In the genomic region with DNA sequence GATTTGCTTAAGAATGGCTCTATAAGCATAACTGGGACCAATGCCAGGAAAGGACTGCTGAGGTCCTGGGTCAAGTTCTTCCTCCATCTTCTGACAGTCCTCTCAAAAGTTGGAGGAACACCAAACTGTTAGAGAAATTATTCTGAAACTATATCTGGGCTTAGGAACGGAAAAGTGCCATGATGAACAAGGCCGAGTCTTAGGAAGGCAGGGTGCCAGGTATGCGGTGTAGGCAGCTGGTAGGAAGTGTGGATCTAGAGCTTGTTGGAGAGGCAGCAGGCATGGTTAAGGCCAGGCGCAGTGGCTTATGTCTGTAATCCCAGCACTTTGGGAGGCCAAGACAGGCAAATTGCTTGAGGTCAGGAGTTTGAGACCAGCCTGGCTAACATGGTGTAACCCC, we compare ENCODE assay signal across 13 cellular contexts. TPM values are rescaled to one million over a fixed set of nuclear protein-coding genes. Genes with fewer than 3 reads are reported as not detected.
DNase-seq lines count a peak whose midpoint lies in the region; ATAC-seq and TF ChIP-seq lines count a peak whose summit lies in the region.
"Had no signal": no experiment of that assay in that cellular context is flagged by ENCODE, and none has a peak within 500 bp of the region (broad histone marks: within the 10 kb centered on the region; RNA-seq: fewer than 3 reads in every experiment).

No MANE protein-coding gene starts in this region.

- H3K4me2 ChIP-seq in OCI-LY7 (ENCODE audit: low read length): no peak overlapping the region; the same call in 1 of the 2 replicates

- H3K79me2 ChIP-seq in OCI-LY7 (ENCODE audit: insufficient read depth, low read depth, low read length): peaks cover 73% of the 10 kb centered on the region

- BruUV-seq in OCI-LY7 (replicated peaks; lab: Mats Ljungman, UMichigan): no TSS peak

- peak overlapping the region; percentile 90 for H3K27ac Mint-ChIP-seq in activated CD4-positive, alpha-beta T cell treated with anti-CD3 and anti-CD28 coated beads, Interleukin-2, amount 10 ng/mL, durations not matched to agents 7 days and 5 days

- peaks cover 33% of the 10 kb centered on the region for H3K36me3 Mint-ChIP-seq in activated CD4-positive, alpha-beta T cell treated with anti-CD3 and anti-CD28 coated beads, Interleukin-2, amount 10 ng/mL, durations not matched to agents 7 days and 5 days (ENCODE audit: low read depth)

- TF ChIP-seq EP300 in esophagus muscularis mucosa (IDR thresholded peaks at IDR 0.05): no peak

- H3K4me1 Mint-ChIP-seq in activated CD4-positive, alpha-beta T cell treated with anti-CD3 and anti-CD28 coated beads, Interleukin-2, amount 10 ng/mL, durations not matched to agents 7 days and 5 days: peaks cover 76% of the 10 kb centered on the region

- no peak overlapping the region for H3K4me3 ChIP-seq in OCI-LY7 (ENCODE audit: low read depth, low read length, poor library complexity, severe bottlenecking)
- no peak overlapping the region for H3K4me3 ChIP-seq in esophagus muscularis mucosa
- no peak overlapping the region for H3K4me3 ChIP-seq in gastrocnemius medialis
- no peak overlapping the region for H3K4me3 ChIP-seq in uterus

- H3K9me3 ChIP-seq in OCI-LY7 (ENCODE audit: low read length) (peaks cover 6% of the 10 kb centered on the region; the same call in 1 of the 2 replicates), esophagus muscularis mucosa (no peaks in the 10 kb centered on the region), gastrocnemius medialis (no peaks in the 10 kb centered on the region), uterus (no peaks in the 10 kb centered on the region)

- H2AFZ ChIP-seq in OCI-LY7 (ENCODE audit: low read length): no peak overlapping the region

- POLR2A ChIA-PET in activated CD4-positive, alpha-beta T cell treated with anti-CD3 and anti-CD28 coated beads, Interleukin-2, amount 10 ng/mL, durations not matched to agents 7 days and 5 days (lab: Charles Lee): no interaction called here
- POLR2A ChIA-PET in OCI-LY7 (lab: Charles Lee): interaction anchor here (0.6 to 4.0 kb wide), 8 partner anchors 10 to 390 kb away, joined by 3 to 22 read pairs (median 4); no protein-coding TSS in a partner anchor

- peaks cover 24% of the 10 kb centered on the region for H3K36me3 ChIP-seq in OCI-LY7 (ENCODE audit: insufficient read depth, low read length)
- no peaks in the 10 kb centered on the region for H3K36me3 ChIP-seq in esophagus muscularis mucosa
- H3K36me3 ChIP-seq in gastrocnemius medialis: no peaks in the 10 kb centered on the region
- H3K36me3 ChIP-seq in uterus: no peaks in the 10 kb centered on the region

- H3K27ac ChIP-seq in OCI-LY7 (ENCODE audit: low read depth, low read length, poor library complexity, severe bottlenecking) (peak overlapping the region; percentile 60), esophagus muscularis mucosa (replicated peaks in 1 of 4) (peak overlapping the region in 3 of 4 donors; percentile 17 to 68 (median 66)), gastrocnemius medialis (peak overlapping the region; percentile 66 to 89 (median 78)), uterus (no peak overlapping the region)

- TF ChIP-seq POLR2A in esophagus muscularis mucosa (IDR thresholded peaks at IDR 0.05; ENCODE audit: low read depth) (no peak), gastrocnemius medialis (IDR thresholded peaks at IDR 0.05) (no peak), uterus (IDR thresholded peaks at IDR 0.05) (no peak)

- H3K4me3 Mint-ChIP-seq in activated CD4-positive, alpha-beta T cell treated with anti-CD3 and anti-CD28 coated beads, Interleukin-2, amount 10 ng/mL, durations not matched to agents 7 days and 5 days: no peak overlapping the region

- TF ChIP-seq CTCF in OCI-LY7 (conservative IDR thresholded peaks at IDR 0.05; ENCODE audit: low read length): no peak
- TF ChIP-seq CTCF in esophagus muscularis mucosa (IDR thresholded peaks at IDR 0.05): no peak
- TF ChIP-seq CTCF in gastrocnemius medialis (IDR thresholded peaks at IDR 0.05 in 4 of 5, conservative IDR thresholded peaks at IDR 0.05 in 1 of 5): no peak
- no peak for TF ChIP-seq CTCF in uterus (IDR thresholded peaks at IDR 0.05)

- 59% methylated on average over 4 of the region's 4 CpGs for WGBS in esophagus muscularis mucosa

- H4K20me1 ChIP-seq in OCI-LY7 (ENCODE audit: insufficient read depth, low read length): no peaks in the 10 kb centered on the region

- no peaks in the 10 kb centered on the region for H3K9me2 ChIP-seq in OCI-LY7 (ENCODE audit: insufficient read depth, low read length)

- intact Hi-C loops in OCI-LY7 (cut with micrococcal nuclease; ENCODE audit: unreplicated experiment) (no loop called here), esophagus muscularis mucosa (cut with DNase I) (no loop called here), gastrocnemius medialis (cut with DNase I; ENCODE audit: low total_unique reads) (no loop called here), uterus (cut with DNase I; ENCODE audit: low total_unique reads) (no loop called here)

- peaks cover 59% of the 10 kb centered on the region for H3K4me1 ChIP-seq in OCI-LY7 (ENCODE audit: insufficient read depth, low read length, poor library complexity, severe bottlenecking)
- peaks cover 42 to 68% (median 53%) of the 10 kb centered on the region in 4 donors for H3K4me1 ChIP-seq in esophagus muscularis mucosa
- H3K4me1 ChIP-seq in gastrocnemius medialis: peaks cover 6 to 37% of the 10 kb centered on the region in 2 donors
- H3K4me1 ChIP-seq in uterus: no peaks in the 10 kb centered on the region

- in situ Hi-C loops in gastrocnemius medialis (cut with MboI; ENCODE audit: low sequenced_read_pairs in 4 of 4): no loop called here

- DNase-seq in activated CD4-positive, alpha-beta T cell treated with anti-CD3 and anti-CD28 coated beads, Interleukin-2, amount 10 ng/mL, durations not matched to agents 7 days and 5 days: no peak
- no peak for DNase-seq in activated CD4-positive, alpha-beta T cell treated with anti-CD3 and anti-CD28 coated beads, Interleukin-2, amount 50 U/mL, for 4 hours
- DNase-seq in OCI-LY7 (ENCODE audit: low spot score) (no peak), esophagus muscularis mucosa (ENCODE audit: extremely low spot score) (no peak), gastrocnemius medialis (peak; percentile 6 to 29), uterus (no peak)
- DNase-seq: left colon; NCI-H2081 treated with DMSO at 0.1 percent for 48 hours; retina; SHP77 treated with DMSO at 0.1 percent for 48 hours; stimulated activated CD4-positive, alpha-beta T cell treated with anti-CD3 and anti-CD28 coated beads, Interleukin-2, amount 100 ng/mL, for 48 hours had no signal

- peaks cover 9% of the 10 kb centered on the region for H3K9me3 Mint-ChIP-seq in activated CD4-positive, alpha-beta T cell treated with anti-CD3 and anti-CD28 coated beads, Interleukin-2, amount 10 ng/mL, durations not matched to agents 7 days and 5 days

- CTCF ChIA-PET in activated CD4-positive, alpha-beta T cell treated with anti-CD3 and anti-CD28 coated beads, Interleukin-2, amount 10 ng/mL, durations not matched to agents 7 days and 5 days (lab: Charles Lee): interaction anchor here (1.0 to 7.0 kb wide), 6 partner anchors 7 to 64 kb away, joined by 6 to 59 read pairs (median 9); partner anchors contain the start of gene GNPTAB
- CTCF ChIA-PET in OCI-LY7 (lab: Charles Lee; ENCODE audit: unreplicated experiment): interaction anchor here (3.0 kb wide), 1 partner anchor 51 kb away, joined by 11 read pairs; no protein-coding TSS in a partner anchor

- H3K27me3 Mint-ChIP-seq in activated CD4-positive, alpha-beta T cell treated with anti-CD3 and anti-CD28 coated beads, Interleukin-2, amount 10 ng/mL, durations not matched to agents 7 days and 5 days: no peaks in the 10 kb centered on the region

- peak in 1 of 2 donors; percentile 14 for ATAC-seq in gastrocnemius medialis
- ATAC-seq in GM18511 (IDR thresholded peaks at IDR 0.05; ENCODE audit: unreplicated experiment): no peak
- no peak for ATAC-seq in GM18520 (IDR thresholded peaks at IDR 0.05; ENCODE audit: unreplicated experiment)

- H3K27me3 ChIP-seq in esophagus muscularis mucosa: no peaks in the 10 kb centered on the region
- no peaks in the 10 kb centered on the region for H3K27me3 ChIP-seq in gastrocnemius medialis
- no peaks in the 10 kb centered on the region for H3K27me3 ChIP-seq in uterus

RNA-seq across cellular contexts. Expression of gene GNPTAB, which starts 7.7 kb away (rescaled TPM):
- total RNA-seq in activated CD4-positive, alpha-beta T cell treated with anti-CD3 and anti-CD28 coated beads, Interleukin-2, amount 10 ng/mL, durations not matched to agents 7 days and 5 days: 10 to 100 TPM; 57.4 to 68.7 TPM
- total RNA-seq in OCI-LY7 (2014; rRNA removed; shearing (Covaris generic)): 35.8 and 38.9 TPM in 2 replicates
- total RNA-seq in OCI-LY7 (2022) (66.5 and 72.0 TPM in 2 replicates), esophagus muscularis mucosa (10 to 100 TPM; 30.5 to 37.0 (median 32.1) TPM), gastrocnemius medialis (10 to 100 TPM; 10.7 to 30.3 (median 16.2) TPM), uterus (10 to 100 TPM in 3 of 4 donors, 1 to 10 TPM in 1; 3.8 to 38.7 (median 26.1) TPM)

RNA-seq across cellular contexts. Expression of gene DRAM1, which starts 54.3 kb away (rescaled TPM):
- 1 to 10 TPM; 1.4 to 2.5 TPM for total RNA-seq in activated CD4-positive, alpha-beta T cell treated with anti-CD3 and anti-CD28 coated beads, Interleukin-2, amount 10 ng/mL, durations not matched to agents 7 days and 5 days
- total RNA-seq in OCI-LY7 (2014; rRNA removed; shearing (Covaris generic)): 0.77 TPM in 1 of 2 replicates, not detected in the other
- total RNA-seq in OCI-LY7 (2022) (not detected in 2 replicates), esophagus muscularis mucosa (10 to 100 TPM in 3 of 4 donors, 1 to 10 TPM in 1; 10.0 to 24.9 (median 17.8) TPM), gastrocnemius medialis (1 to 10 TPM; 2.9 to 7.2 (median 4.1) TPM), uterus (10 to 100 TPM in 2 of 4 donors, 1 to 10 TPM in 2; 2.0 to 25.4 (median 9.9) TPM)

Comparison
In these comparisons a context has a peak if more than half of its experiments do, and no peak if none do; other contexts are left out.
1. DNase-seq: peak in gastrocnemius medialis (2 of 2); none in activated CD4-positive, alpha-beta T cell treated with anti-CD3 and anti-CD28 coated beads, Interleukin-2, amount 10 ng/mL, durations not matched to agents 7 days and 5 days (single experiment), activated CD4-positive, alpha-beta T cell treated with anti-CD3 and anti-CD28 coated beads, Interleukin-2, amount 50 U/mL, for 4 hours (0 of 2), OCI-LY7 (single experiment), esophagus muscularis mucosa (single experiment) and uterus (0 of 2).
2. H3K27ac ChIP-seq: peak in OCI-LY7 (single experiment), esophagus muscularis mucosa (3 of 4) and gastrocnemius medialis (4 of 4); none in uterus (0 of 2).